8 cellular contexts compared by ENCODE assay signal in genomic region chr11:86214710-86215109, GRCh38. TPM values are rescaled to one million over a fixed set of nuclear protein-coding genes. Genes with fewer than 3 reads are reported as not detected.
DNase-seq lines count a peak whose midpoint lies in the region; ATAC-seq and TF ChIP-seq lines count a peak whose summit lies in the region.

No MANE protein-coding gene starts in this region.

- DNase-seq in GM06990 (ENCODE audit: extremely low read depth, insufficient read length) (peak; percentile 68), epithelial cell of proximal tubule (ENCODE audit: low read depth) (no peak), HUDEP-2 (lab: John Stamatoyannopoulos, UW; ENCODE audit: unreplicated experiment in 76 of 76) (no peak), glutamatergic neuron (no peak), testis (no peak), H4 (ENCODE audit: low spot score) (no peak)

- H3K27ac ChIP-seq in OCI-LY3 (ENCODE audit: low read length) (peak overlapping the region; percentile 46), testis (no peak overlapping the region)

- no peaks in the 10 kb centered on the region for H3K9me3 Mint-ChIP-seq in glutamatergic neuron (ENCODE audit: unreplicated experiment)

- no peak overlapping the region for H3K27ac Mint-ChIP-seq in glutamatergic neuron (ENCODE audit: unreplicated experiment)

- H2AFZ ChIP-seq in OCI-LY3 (ENCODE audit: low read depth, low read length) = no peak overlapping the region

- no peaks in the 10 kb centered on the region for H3K4me1 Mint-ChIP-seq in glutamatergic neuron (ENCODE audit: low read depth, unreplicated experiment)

- H3K36me3 ChIP-seq in GM06990 (ENCODE audit: control insufficient read depth, insufficient read depth, low read length) (no peaks in the 10 kb centered on the region), OCI-LY3 (replicated peaks; ENCODE audit: low read depth, low read length) (no peaks in the 10 kb centered on the region), testis (ENCODE audit: low read depth, missing control alignments) (no peaks in the 10 kb centered on the region)

- H3K4me2 ChIP-seq in OCI-LY3 (ENCODE audit: low read length) = peak overlapping the region; percentile 73

- WGBS in testis, 2 donors = 96 to 100% methylated on average over 1 of the region's 1 CpG

- H4K20me1 ChIP-seq in OCI-LY3 (ENCODE audit: insufficient read depth, low read length) = no peaks in the 10 kb centered on the region

- H3K27me3 ChIP-seq in GM06990 (replicated peaks; ENCODE audit: control insufficient read depth, insufficient read depth, low read length) (no peaks in the 10 kb centered on the region), OCI-LY3 (ENCODE audit: low read depth, low read length) (no peaks in the 10 kb centered on the region), testis (no peaks in the 10 kb centered on the region)

- H3K79me2 ChIP-seq in OCI-LY3 (ENCODE audit: low read length) = no peaks in the 10 kb centered on the region

- H3K9me3 ChIP-seq in OCI-LY3 (ENCODE audit: insufficient read depth, low read length) = no peaks in the 10 kb centered on the region
- H3K9me3 ChIP-seq in testis = no peaks in the 10 kb centered on the region

- peak; percentile 45 for ATAC-seq in GM21619 (IDR thresholded peaks at IDR 0.05; ENCODE audit: unreplicated experiment)

- no peaks in the 10 kb centered on the region for H3K36me3 Mint-ChIP-seq in glutamatergic neuron (ENCODE audit: unreplicated experiment)

- H3K4me3 Mint-ChIP-seq in glutamatergic neuron (ENCODE audit: unreplicated experiment) = no peak overlapping the region

- TF ChIP-seq CTCF in GM06990 (IDR thresholded peaks at IDR 0.05; ENCODE audit: insufficient read depth, low read length, poor library complexity, severe bottlenecking) (no peak), OCI-LY3 (IDR thresholded peaks at IDR 0.05; ENCODE audit: low read depth, low read length) (no peak), epithelial cell of proximal tubule (conservative IDR thresholded peaks at IDR 0.05; ENCODE audit: low read depth, low read length) (peak; percentile 31), glutamatergic neuron (IDR thresholded peaks at IDR 0.05; ENCODE audit: partially characterized antibody, unreplicated experiment) (no peak), testis (IDR thresholded peaks at IDR 0.05) (no peak)

- H3K4me3 ChIP-seq in GM06990 (replicated peaks; ENCODE audit: low read depth, low read length) = no peak overlapping the region
- peak overlapping the region; percentile 29 for H3K4me3 ChIP-seq in OCI-LY3 (ENCODE audit: low read length)
- H3K4me3 ChIP-seq in epithelial cell of proximal tubule (ENCODE audit: low read depth, low read length) = no peak overlapping the region
- H3K4me3 ChIP-seq in testis = no peak overlapping the region

- TF ChIP-seq POLR2A in testis (IDR thresholded peaks at IDR 0.05) = no peak

- peak overlapping the region; percentile 22; the same call in 1 of the 2 replicates for H3K9ac ChIP-seq in OCI-LY3 (ENCODE audit: low read length)

- intact Hi-C loops in testis (cut with DNase I; ENCODE audit: low total_unique reads) = loop anchor here (10.0 kb wide), 2 partner anchors 270 to 350 kb away; no protein-coding TSS in a partner anchor

- H3K27me3 Mint-ChIP-seq in glutamatergic neuron (ENCODE audit: unreplicated experiment) = no peaks in the 10 kb centered on the region

- H3K4me1 ChIP-seq in OCI-LY3 (ENCODE audit: low read length) = peaks cover 89% of the 10 kb centered on the region
- H3K4me1 ChIP-seq in testis = peaks cover 3% of the 10 kb centered on the region

RNA-seq across cellular contexts. Expression of gene EED, which starts 29.8 kb away (rescaled TPM):
- total RNA-seq in epithelial cell of proximal tubule (12.1 and 22.4 TPM in 2 replicates), glutamatergic neuron (ENCODE audit: unreplicated experiment) (17.9 TPM), testis (10 to 100 TPM; 29.9 to 38.0 TPM)
- 19.0 TPM for polyA plus RNA-seq in testis (ENCODE audit: insufficient read depth, low read depth, low replicate concordance)
- 18.1 and 18.6 TPM in 2 replicates for total RNA-seq in H4 (2014; rRNA removed; shearing (Covaris generic))
